Comparison of ENCODE assay signal across 8 cellular contexts in genomic region chr21:20999567-21000169, GRCh38. TPM values are rescaled to one million over a fixed set of nuclear protein-coding genes. Genes with fewer than 3 reads are reported as not detected.
DNase-seq lines count a peak whose midpoint lies in the region; ATAC-seq, FAIRE-seq and TF ChIP-seq lines count a peak whose summit lies in the region.

No MANE protein-coding gene starts in this region.

- no peaks in the 10 kb centered on the region for H3K36me3 ChIP-seq in bronchial epithelial cell (ENCODE audit: control insufficient read depth, insufficient read depth, low read length)

- peaks cover 8% of the 10 kb centered on the region for H3K27me3 ChIP-seq in bronchial epithelial cell (ENCODE audit: control insufficient read depth, insufficient read depth, low read length)

- peak; percentile 64 for TF ChIP-seq CTCF in bronchial epithelial cell (IDR thresholded peaks at IDR 0.05; ENCODE audit: insufficient read depth, low read length, severe bottlenecking)

- FAIRE-seq in HTR-8/SVneo (lab: Jason Lieb, UNC) (no peak), bronchial epithelial cell (lab: Jason Lieb, UNC) (no peak)

- H3K4me3 ChIP-seq in bronchial epithelial cell (ENCODE audit: low read depth, low read length), result no peak overlapping the region

- DNase-seq in NCI-H2196 (lab: John Stamatoyannopoulos, UW; ENCODE audit: unreplicated experiment), result peak; percentile 26
- no peak for DNase-seq in NCI-H2196 treated with DMSO at 0.1 percent for 48 hours (lab: John Stamatoyannopoulos, UW; ENCODE audit: unreplicated experiment)
- peak; percentile 35 for DNase-seq in HTR-8/SVneo (ENCODE audit: insufficient read length, low spot score)
- peak; percentile 47 for DNase-seq in RPMI8226
- DNase-seq in bronchial epithelial cell (ENCODE audit: low read depth), result peak; percentile 7
- DNase-seq in kidney glomerular epithelial cell (lab: John Stamatoyannopoulos, UW), result peak; percentile 35
- peak; percentile 32 for DNase-seq in stromal cell of bone marrow (ENCODE audit: low read depth)

- ATAC-seq in GM21528 (IDR thresholded peaks at IDR 0.05; ENCODE audit: low FRiP score, unreplicated experiment), result no peak

RNA-seq across cellular contexts. Expression of gene NCAM2, which starts 1.5 kb away (rescaled TPM):
- 0.26 and 1.3 TPM in 2 replicates for total RNA-seq in bronchial epithelial cell
